ENCODE assay signal across 25 cellular contexts in the genomic region with DNA sequence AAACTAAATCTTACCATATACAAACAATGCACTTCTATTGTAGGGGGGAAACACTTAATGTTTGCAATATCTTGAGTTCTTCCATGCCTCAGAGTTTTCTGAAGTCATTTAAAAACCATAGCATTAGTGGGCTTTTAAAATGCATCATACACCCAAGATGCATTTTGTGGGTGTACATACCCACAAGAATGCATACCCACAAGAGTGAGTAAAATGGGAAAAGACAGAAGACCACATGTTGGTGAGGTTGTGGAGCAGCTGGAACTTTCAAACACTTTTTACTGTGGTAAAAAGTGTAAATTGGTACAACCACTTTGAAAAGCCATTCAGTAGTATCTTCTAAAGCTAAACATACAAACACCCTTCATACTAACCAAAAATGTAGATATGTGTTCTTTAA.
"Had no signal": no experiment of that assay in that cellular context is flagged by ENCODE, and none has a peak within 500 bp of the region (broad histone marks: within the 10 kb centered on the region; RNA-seq: fewer than 3 reads in every experiment).

No MANE protein-coding gene starts in this region.

- H3K9me3 ChIP-seq: colonic mucosa, esophagus squamous epithelium, gastrocnemius medialis, left ventricle myocardium inferior, mucosa of descending colon, right atrium auricular region, spleen, thoracic aorta, uterus had no signal

- H3K27ac ChIP-seq: cardiac muscle cell, colonic mucosa, epithelial cell of prostate, esophagus squamous epithelium, gastrocnemius medialis, left ventricle myocardium inferior, right atrium auricular region, spleen, thoracic aorta, uterus had no signal

- H3K27me3 ChIP-seq: cardiac muscle cell, colonic mucosa, esophagus squamous epithelium, gastrocnemius medialis, right atrium auricular region, spleen, uterus had no signal

- H3K36me3 ChIP-seq: cardiac muscle cell, colonic mucosa, gastrocnemius medialis, right atrium auricular region, thoracic aorta, uterus had no signal

- H3K4me1 ChIP-seq: colonic mucosa, esophagus squamous epithelium, gastrocnemius medialis, left ventricle myocardium inferior, right atrium auricular region, uterus had no signal

- H3K4me3 ChIP-seq: cardiac muscle cell, colonic mucosa, esophagus squamous epithelium, gastrocnemius medialis, left ventricle myocardium inferior, lung, mucosa of descending colon, right atrium auricular region, spleen, thoracic aorta, uterus had no signal

- DNase-seq: activated CD4-positive, alpha-beta memory T cell treated with anti-CD3 and anti-CD28 coated beads, Interleukin-2, amount 10 ng/mL, durations not matched to agents 7 days and 5 days; activated CD4-positive, alpha-beta T cell treated with anti-CD3 and anti-CD28 coated beads for 1 hour; activated CD4-positive, alpha-beta T cell treated with anti-CD3 and anti-CD28 coated beads, Interleukin-2, amount 10 ng/mL, durations not matched to agents 7 days and 5 days; activated naive CD4-positive, alpha-beta T cell; activated T-cell treated with anti-CD3 and anti-CD28 coated beads, Interleukin-2, amount 50 U/mL, for 48 hours; anterior cingulate cortex; cerebellar nuclear complex; colonic mucosa; effector CD8-positive, alpha-beta T cell; esophagus squamous epithelium; gastrocnemius medialis; glutamatergic neuron; left ventricle myocardium inferior; mucosa of descending colon; spleen; T-helper 2 cell; trophoblast cell; uterus had no signal

- ATAC-seq: gastrocnemius medialis; mucosa of descending colon; natural killer cell treated with Interleukin-12 subunit alpha and Interleukin-12 subunit beta and Interleukin-15 and Interleukin-18, amount 100 ng/mL, for 72 hours; WTC11 had no signal
